Comparison of ENCODE assay signal across 1 cellular context in genomic region chr22:32474635-32475427, GRCh38.
A peak's percentile ranks its signal among the peaks of the same experiment; 100 is the strongest.
TF ChIP-seq lines count a peak whose summit lies in the region.

FBXO7 (plus strand) TSS chr22:32474811; CDS start chr22:32475003, 192 bp downstream.

TF ChIP-seq in HepG2, 621 proteins besides CTCF, POLR2A, EP300 and RAD21 (continued from another document and continues in another):
- TF ChIP-seq KIAA2018 (CRISPR knock-in tag; IDR thresholded peaks at IDR 0.05; ENCODE audit: borderline replicate concordance), result peak; percentile 78; the same call in 1 of the 2 replicates
- 0 out of 2 replicates have a peak, but pooled peaks have one; percentile 18 for TF ChIP-seq PREB (CRISPR knock-in tag; IDR thresholded peaks at IDR 0.05)
- no peak for TF ChIP-seq GATA4 (IDR thresholded peaks at IDR 0.05; ENCODE audit: borderline replicate concordance, low read depth)
- TF ChIP-seq ZNF282 (IDR thresholded peaks at IDR 0.05; ENCODE audit: partially characterized antibody), result no peak
- TF ChIP-seq SNAPC2 (CRISPR knock-in tag; IDR thresholded peaks at IDR 0.05), result peak; percentile 87; the same call in 1 of the 2 replicates
- TF ChIP-seq TFDP1 (CRISPR knock-in tag; IDR thresholded peaks at IDR 0.05; ENCODE audit: borderline replicate concordance), result no peak
- TF ChIP-seq TAF1 (CRISPR knock-in tag; IDR thresholded peaks at IDR 0.05), result peak; percentile 82
- TF ChIP-seq ZNF619 (CRISPR knock-in tag; IDR thresholded peaks at IDR 0.05), result no peak; the same call in 1 of the 2 replicates
- no peak for TF ChIP-seq FOXA1 (IDR thresholded peaks at IDR 0.05)
- TF ChIP-seq FOXA1 (CRISPR knock-in tag; IDR thresholded peaks at IDR 0.05), result no peak
- peak; percentile 42; the same call in 1 of the 2 replicates for TF ChIP-seq ETV5 (CRISPR knock-in tag; IDR thresholded peaks at IDR 0.05; ENCODE audit: borderline replicate concordance)
- no peak for TF ChIP-seq TAF15 (IDR thresholded peaks at IDR 0.05; ENCODE audit: low read depth, low read length, poor library complexity, severe bottlenecking)
- no peak for TF ChIP-seq HHEX (CRISPR knock-in tag; IDR thresholded peaks at IDR 0.05)
- TF ChIP-seq ZNF652 (CRISPR knock-in tag; IDR thresholded peaks at IDR 0.05; ENCODE audit: borderline replicate concordance, low read depth), result no peak
- no peak; the same call in 1 of the 2 replicates for TF ChIP-seq DZIP1 (CRISPR knock-in tag; IDR thresholded peaks at IDR 0.05)
- no peak for TF ChIP-seq NBN (conservative IDR thresholded peaks at IDR 0.05)
- no peak for TF ChIP-seq ZBTB34 (CRISPR knock-in tag; IDR thresholded peaks at IDR 0.05)
- TF ChIP-seq ZNF33A (CRISPR knock-in tag; IDR thresholded peaks at IDR 0.05; ENCODE audit: borderline replicate concordance), result no peak
- no peak for TF ChIP-seq ZNF367 (CRISPR knock-in tag; IDR thresholded peaks at IDR 0.05; ENCODE audit: borderline replicate concordance)
- peak; percentile 44; the same call in 1 of the 2 replicates for TF ChIP-seq ZNF768 (CRISPR knock-in tag; IDR thresholded peaks at IDR 0.05)
- TF ChIP-seq DR1 (CRISPR knock-in tag; IDR thresholded peaks at IDR 0.05), result peak; percentile 69; the same call in 1 of the 2 replicates
- peak; percentile 46; the same call in 1 of the 2 replicates for TF ChIP-seq ZNF674 (CRISPR knock-in tag; IDR thresholded peaks at IDR 0.05; ENCODE audit: low read depth)
- peak; percentile 38; the same call in 1 of the 2 replicates for TF ChIP-seq ZSCAN25 (CRISPR knock-in tag; IDR thresholded peaks at IDR 0.05)
- no peak; the same call in 1 of the 2 replicates for TF ChIP-seq ZNF747 (CRISPR knock-in tag; IDR thresholded peaks at IDR 0.05; ENCODE audit: borderline replicate concordance)
- peak; percentile 1; the same call in 1 of the 2 replicates for TF ChIP-seq ZNF552 (CRISPR knock-in tag; IDR thresholded peaks at IDR 0.05; ENCODE audit: borderline replicate concordance)
- TF ChIP-seq NCOA2 (CRISPR knock-in tag; IDR thresholded peaks at IDR 0.05), result no peak
- no peak; the same call in 1 of the 2 replicates for TF ChIP-seq MTERF4 (CRISPR knock-in tag; IDR thresholded peaks at IDR 0.05)
- TF ChIP-seq CBX1 (IDR thresholded peaks at IDR 0.05; ENCODE audit: low read depth), result no peak
- TF ChIP-seq ESRRA (CRISPR knock-in tag; IDR thresholded peaks at IDR 0.05; ENCODE audit: low read depth), result 0 out of 2 replicates have a peak, but pooled peaks have one; percentile 31
- TF ChIP-seq RBM22 (optimal IDR thresholded peaks at IDR 0.05; ENCODE audit: low read length), result no peak
- TF ChIP-seq ZSCAN12 (CRISPR knock-in tag; IDR thresholded peaks at IDR 0.05), result no peak; the same call in none of the 2 replicates
- no peak for TF ChIP-seq DNMT1 (CRISPR knock-in tag; IDR thresholded peaks at IDR 0.05)
- TF ChIP-seq IKZF4 (CRISPR knock-in tag; IDR thresholded peaks at IDR 0.05; ENCODE audit: borderline replicate concordance, low read depth, not compliant biosample characterization), result no peak
- no peak for TF ChIP-seq ZNF740 (CRISPR knock-in tag; IDR thresholded peaks at IDR 0.05)
- no peak for TF ChIP-seq ZNF354B (CRISPR knock-in tag; IDR thresholded peaks at IDR 0.05)
- TF ChIP-seq ZBED4 (CRISPR knock-in tag; IDR thresholded peaks at IDR 0.05; ENCODE audit: borderline replicate concordance), result peak; percentile 70; the same call in 1 of the 2 replicates
- TF ChIP-seq HDAC1 (CRISPR knock-in tag; IDR thresholded peaks at IDR 0.05), result peak; percentile 83
